ENCODE assay signal across 13 cellular contexts in genomic region chr15:99441871-99442267, GRCh38.
DNase-seq lines count a peak whose midpoint lies in the region; ATAC-seq and TF ChIP-seq lines count a peak whose summit lies in the region.
"Had no signal": no experiment of that assay in that cellular context is flagged by ENCODE, and none has a peak within 500 bp of the region (broad histone marks: within the 10 kb centered on the region; RNA-seq: fewer than 3 reads in every experiment).

No MANE protein-coding gene starts in this region.

- H3K27ac ChIP-seq in ACC112 (ENCODE audit: low read depth, low read length) (peak overlapping the region; percentile 78), gastroesophageal sphincter (peak overlapping the region; percentile 55 to 84 (median 82)), parathyroid adenoma (peak overlapping the region; percentile 36), Karpas-422 (ENCODE audit: low read length) (no peak overlapping the region)
- H3K27ac ChIP-seq: C4-2B, testis had no signal

- peaks cover 24% of the 10 kb centered on the region for H3K4me1 ChIP-seq in ACC112 (ENCODE audit: control insufficient read depth, insufficient read depth, low read length, unreplicated experiment)
- H3K4me1 ChIP-seq in gastroesophageal sphincter, result peaks cover 4 to 61% (median 30%) of the 10 kb centered on the region in 3 donors
- peaks cover 5% of the 10 kb centered on the region for H3K4me1 ChIP-seq in parathyroid adenoma
- H3K4me1 ChIP-seq in Karpas-422 (ENCODE audit: low read length), result peaks cover 9% of the 10 kb centered on the region

- TF ChIP-seq POLR2A in gastroesophageal sphincter (IDR thresholded peaks at IDR 0.05), result no peak

- 0 out of 2 replicates have a peak, but pooled peaks cover 3% of the 10 kb centered on the region for H4K20me1 ChIP-seq in Karpas-422 (ENCODE audit: insufficient read depth, low read depth, low read length)

- no peak overlapping the region for H3K9ac ChIP-seq in parathyroid adenoma
- no peak overlapping the region for H3K9ac ChIP-seq in Karpas-422 (ENCODE audit: low read length)

- no peaks in the 10 kb centered on the region for H3K27me3 ChIP-seq in ACC112 (ENCODE audit: insufficient read depth, low read length)
- H3K27me3 ChIP-seq in gastroesophageal sphincter, result no peaks in the 10 kb centered on the region
- no peaks in the 10 kb centered on the region for H3K27me3 ChIP-seq in parathyroid adenoma (ENCODE audit: control insufficient read depth, insufficient read depth, low read length)
- no peaks in the 10 kb centered on the region for H3K27me3 ChIP-seq in Karpas-422 (ENCODE audit: low read length)
- H3K27me3 ChIP-seq: testis had no signal

- TF ChIP-seq EP300 in gastroesophageal sphincter (IDR thresholded peaks at IDR 0.05), result no peak

- WGBS in gastroesophageal sphincter (ENCODE audit: low coverage in 1 of 2), 2 donors, result 33 to 57% methylated on average over 2 to 4 of the region's 4 CpGs

- H3K79me2 ChIP-seq in ACC112 (ENCODE audit: control insufficient read depth, insufficient read depth, low read length, unreplicated experiment) (no peaks in the 10 kb centered on the region), parathyroid adenoma (no peaks in the 10 kb centered on the region), Karpas-422 (ENCODE audit: low read length) (no peaks in the 10 kb centered on the region)

- H3K9me3 ChIP-seq in gastroesophageal sphincter (no peaks in the 10 kb centered on the region), parathyroid adenoma (ENCODE audit: control insufficient read depth, low read length) (no peaks in the 10 kb centered on the region), Karpas-422 (ENCODE audit: low read length) (no peaks in the 10 kb centered on the region)
- H3K9me3 ChIP-seq: testis had no signal

- H3K4me2 ChIP-seq in parathyroid adenoma (ENCODE audit: low read length), result peak overlapping the region; percentile 69
- H3K4me2 ChIP-seq in Karpas-422 (ENCODE audit: low read depth, low read length, poor library complexity, severe bottlenecking), result no peak overlapping the region

- H3K36me3 Mint-ChIP-seq in T-helper 2 cell treated with Interferon-gamma antibody and Interleukin-4, amounts not matched to agents 5 μg/mL and 100 μg/mL, for 36 hours (ENCODE audit: low read depth), result no peaks in the 10 kb centered on the region

- H3K27me3 Mint-ChIP-seq in T-helper 2 cell treated with Interferon-gamma antibody and Interleukin-4, amounts not matched to agents 5 μg/mL and 100 μg/mL, for 36 hours (ENCODE audit: low read depth), result peaks cover 3% of the 10 kb centered on the region

- H3K4me3 ChIP-seq in ACC112 (ENCODE audit: low read depth, low read length) (peak overlapping the region; percentile 41), gastroesophageal sphincter (no peak overlapping the region), parathyroid adenoma (ENCODE audit: low read depth, low read length) (peak overlapping the region; percentile 28), Karpas-422 (ENCODE audit: low read length) (no peak overlapping the region)
- H3K4me3 ChIP-seq: testis had no signal

- TF ChIP-seq CTCF in gastroesophageal sphincter (IDR thresholded peaks at IDR 0.05) (no peak), parathyroid adenoma (IDR thresholded peaks at IDR 0.05) (no peak)

- H2AFZ ChIP-seq in ACC112 (ENCODE audit: low read length, unreplicated experiment) (peak overlapping the region; percentile 16), parathyroid adenoma (peak overlapping the region; percentile 28), Karpas-422 (ENCODE audit: low read length) (no peak overlapping the region)

- H3K4me1 Mint-ChIP-seq in T-helper 2 cell treated with Interferon-gamma antibody and Interleukin-4, amounts not matched to agents 5 μg/mL and 100 μg/mL, for 36 hours (ENCODE audit: low read depth), result peaks cover 22% of the 10 kb centered on the region

- H3K36me3 ChIP-seq in ACC112 (ENCODE audit: insufficient read depth, low read length) (no peaks in the 10 kb centered on the region), gastroesophageal sphincter (no peaks in the 10 kb centered on the region), parathyroid adenoma (ENCODE audit: control insufficient read depth, insufficient read depth, low read length) (no peaks in the 10 kb centered on the region), Karpas-422 (ENCODE audit: insufficient read depth, low read length) (no peaks in the 10 kb centered on the region)

- no peak for ATAC-seq in gastroesophageal sphincter

- no peak overlapping the region for H3K4me3 Mint-ChIP-seq in T-helper 2 cell treated with Interferon-gamma antibody and Interleukin-4, amounts not matched to agents 5 μg/mL and 100 μg/mL, for 36 hours

- no peak overlapping the region for H3K27ac Mint-ChIP-seq in T-helper 2 cell treated with Interferon-gamma antibody and Interleukin-4, amounts not matched to agents 5 μg/mL and 100 μg/mL, for 36 hours

- no peaks in the 10 kb centered on the region for H3K9me3 Mint-ChIP-seq in T-helper 2 cell treated with Interferon-gamma antibody and Interleukin-4, amounts not matched to agents 5 μg/mL and 100 μg/mL, for 36 hours

- no peaks in the 10 kb centered on the region for H3K9me2 ChIP-seq in Karpas-422 (replicated peaks; ENCODE audit: insufficient read depth, low read length)

- DNase-seq in NCI-H69 (lab: John Stamatoyannopoulos, UW), result peak; percentile 52
- no peak for DNase-seq in anterior cingulate cortex (lab: John Stamatoyannopoulos, UW)
- DNase-seq in T-helper 2 cell treated with Interferon-gamma antibody and Interleukin-4, amounts not matched to agents 5 μg/mL and 100 μg/mL, for 36 hours (ENCODE audit: low spot score), result no peak
- no peak for DNase-seq in Karpas-422
- no peak for DNase-seq in NCI-H1694 treated with DMSO at 0.1 percent for 48 hours (lab: John Stamatoyannopoulos, UW)
- DNase-seq: NCI-H1105 treated with DMSO at 0.1 percent for 48 hours; NCI-H774; stimulated activated CD4-positive, alpha-beta T cell treated with anti-CD3 and anti-CD28 coated beads, Interleukin-4, amount 100 ng/mL, for 1 hour had no signal

Comparison
In these comparisons a context has a peak if more than half of its experiments do, and no peak if none do; other contexts are left out.
1. H3K4me3 ChIP-seq: peak in ACC112 (single experiment) and parathyroid adenoma (single experiment); none in gastroesophageal sphincter (0 of 2) and Karpas-422 (single experiment).